Comparison of ENCODE assay signal across 20 cellular contexts in the genomic region with DNA sequence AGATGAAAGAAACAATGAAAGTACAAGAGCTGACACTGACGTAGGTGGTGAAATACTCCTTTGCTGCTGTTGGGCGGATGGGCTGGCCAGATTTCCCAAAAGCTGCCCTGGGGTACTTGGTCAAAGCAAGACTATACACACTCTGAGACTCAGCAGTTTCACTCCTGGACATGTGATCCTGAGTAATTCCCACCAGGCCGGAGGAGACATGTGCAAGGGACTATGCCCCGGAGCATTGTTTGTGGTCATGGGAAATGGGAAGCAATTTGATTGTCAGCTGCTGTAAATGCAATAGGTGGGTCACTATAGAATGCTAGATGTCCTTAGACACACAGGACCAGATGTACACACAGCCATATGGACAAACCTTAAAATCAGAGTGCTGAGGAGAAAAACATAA.
A peak's percentile ranks its signal among the peaks of the same experiment; 100 is the strongest.
DNase-seq lines count a peak whose midpoint lies in the region; TF ChIP-seq lines count a peak whose summit lies in the region.
"Had no signal": no experiment of that assay in that cellular context is flagged by ENCODE, and none has a peak within 500 bp of the region (broad histone marks: within the 10 kb centered on the region; RNA-seq: fewer than 3 reads in every experiment).

No MANE protein-coding gene starts in this region.

- TF ChIP-seq CTCF in HEK293 (tag by site-specific recombination; IDR thresholded peaks at IDR 0.05) (no peak), fibroblast of villous mesenchyme (IDR thresholded peaks at IDR 0.05; ENCODE audit: insufficient read depth, low read depth, low read length) (no peak), parathyroid adenoma (IDR thresholded peaks at IDR 0.05) (no peak), OCI-LY7 (conservative IDR thresholded peaks at IDR 0.05; ENCODE audit: low read length) (no peak)

- no peaks in the 10 kb centered on the region for H3K9me3 ChIP-seq in HEK293 (ENCODE audit: control insufficient read depth, insufficient read depth, low read depth, low read length)
- H3K9me3 ChIP-seq in parathyroid adenoma (ENCODE audit: control insufficient read depth, low read length), result no peaks in the 10 kb centered on the region
- H3K9me3 ChIP-seq in OCI-LY7 (ENCODE audit: low read length), result no peaks in the 10 kb centered on the region
- H3K9me3 ChIP-seq: gastrocnemius medialis, tibial nerve had no signal

- H3K4me1 ChIP-seq in HEK293 (ENCODE audit: control insufficient read depth, insufficient read depth, low read length) (peaks cover 18% of the 10 kb centered on the region), parathyroid adenoma (peaks cover 85% of the 10 kb centered on the region), OCI-LY7 (ENCODE audit: insufficient read depth, low read length, poor library complexity, severe bottlenecking) (no peaks in the 10 kb centered on the region)

- H3K27ac ChIP-seq in HEK293 (ENCODE audit: extremely low read depth, low read depth, low read length) (no peak overlapping the region), parathyroid adenoma (peak overlapping the region; percentile 98), OCI-LY7 (ENCODE audit: low read depth, low read length, poor library complexity, severe bottlenecking) (no peak overlapping the region)
- H3K27ac ChIP-seq: gastrocnemius medialis, tibial nerve had no signal

- BruUV-seq in OCI-LY7 (replicated peaks; lab: Mats Ljungman, UMichigan), result no TSS peak

- H3K4me2 ChIP-seq in parathyroid adenoma (ENCODE audit: low read length) (peak overlapping the region; percentile 11), OCI-LY7 (ENCODE audit: low read length) (no peak overlapping the region)

- H2AFZ ChIP-seq in parathyroid adenoma (no peak overlapping the region), OCI-LY7 (ENCODE audit: low read length) (no peak overlapping the region)

- H4K20me1 ChIP-seq in OCI-LY7 (ENCODE audit: insufficient read depth, low read length), result no peaks in the 10 kb centered on the region

- no peaks in the 10 kb centered on the region for H3K27me3 ChIP-seq in parathyroid adenoma (ENCODE audit: control insufficient read depth, insufficient read depth, low read length)
- H3K27me3 ChIP-seq: gastrocnemius medialis, tibial nerve had no signal

- H3K4me3 ChIP-seq in HEK293 (ENCODE audit: low read depth, low read length), result no peak overlapping the region
- H3K4me3 ChIP-seq in fibroblast of villous mesenchyme (ENCODE audit: low read depth, low read length), result no peak overlapping the region
- no peak overlapping the region for H3K4me3 ChIP-seq in parathyroid adenoma (ENCODE audit: low read depth, low read length)
- H3K4me3 ChIP-seq in OCI-LY7 (ENCODE audit: low read depth, low read length, poor library complexity, severe bottlenecking), result no peak overlapping the region
- H3K4me3 ChIP-seq: gastrocnemius medialis, tibial nerve had no signal

- DNase-seq in SW480 (ENCODE audit: low spot score) (peak; percentile 35), fibroblast of villous mesenchyme (ENCODE audit: low read depth) (peak; percentile 55), occipital lobe (lab: John Stamatoyannopoulos, UW) (no peak), NCI-H2029 treated with DMSO at 0.1 percent for 48 hours (lab: John Stamatoyannopoulos, UW) (no peak), OCI-LY7 (ENCODE audit: low spot score) (no peak)
- DNase-seq: activated CD4-positive, alpha-beta T cell treated with anti-CD3 and anti-CD28 coated beads for 36 hours; activated naive CD8-positive, alpha-beta T cell treated with anti-CD3 and anti-CD28 coated beads, Interleukin-2, amount 10 ng/mL, durations not matched to agents 7 days and 5 days; CD4-positive, alpha-beta memory T cell; DMS79; gastrocnemius medialis; H7; Karpas-422; NCI-H1048; NCI-H510A treated with DMSO at 0.1 percent for 48 hours; posterior cingulate gyrus; small intestine; SW 1271 had no signal

- POLR2A ChIA-PET in HEK293 (lab: Yijun Ruan, JAX), result interaction anchor here (1.4 kb wide), 1 partner anchor 9 kb away, joined by 3 read pairs; no protein-coding TSS in a partner anchor
- POLR2A ChIA-PET in OCI-LY7 (lab: Charles Lee), result no interaction called here

- CTCF ChIA-PET in HEK293 (lab: Yijun Ruan, JAX) (no interaction called here), OCI-LY7 (lab: Charles Lee; ENCODE audit: unreplicated experiment) (no interaction called here)

- peaks cover 0 to 8% of the 10 kb centered on the region in 2 experiments; a peak in 1 of 3 replicates for H3K36me3 ChIP-seq in HEK293 (ENCODE audit: control insufficient read depth in 2 of 2, insufficient read depth in 1 of 2, low read length in 2 of 2)
- H3K36me3 ChIP-seq in parathyroid adenoma (ENCODE audit: control insufficient read depth, insufficient read depth, low read length), result peaks cover 2% of the 10 kb centered on the region
- H3K36me3 ChIP-seq in OCI-LY7 (ENCODE audit: insufficient read depth, low read length), result no peaks in the 10 kb centered on the region
- H3K36me3 ChIP-seq: gastrocnemius medialis had no signal

- intact Hi-C loops in OCI-LY7 (cut with micrococcal nuclease; ENCODE audit: unreplicated experiment), result no loop called here

- H3K79me2 ChIP-seq in parathyroid adenoma, result peaks cover 66% of the 10 kb centered on the region
- no peaks in the 10 kb centered on the region for H3K79me2 ChIP-seq in OCI-LY7 (ENCODE audit: insufficient read depth, low read depth, low read length)

- no peaks in the 10 kb centered on the region for H3K9me2 ChIP-seq in OCI-LY7 (ENCODE audit: insufficient read depth, low read length)

- H3K9ac ChIP-seq in parathyroid adenoma, result no peak overlapping the region

TF ChIP-seq in HEK293, 187 proteins besides CTCF, POLR2A, EP300 and RAD21:
- TF ChIP-seq ZNF660 (tag by site-specific recombination; IDR thresholded peaks at IDR 0.05), result 0 out of 2 replicates have a peak, but pooled peaks have one; percentile 48
- TF ChIP-seq ZNF274 (IDR thresholded peaks at IDR 0.05; ENCODE audit: low read length), result no peak
- TF ChIP-seq ZNF274 (tag by site-specific recombination; IDR thresholded peaks at IDR 0.05; ENCODE audit: borderline replicate concordance), result no peak
- TF ChIP-seq OVOL3 (tag by site-specific recombination; IDR thresholded peaks at IDR 0.05), result no peak
- TF ChIP-seq, protein P1, sequence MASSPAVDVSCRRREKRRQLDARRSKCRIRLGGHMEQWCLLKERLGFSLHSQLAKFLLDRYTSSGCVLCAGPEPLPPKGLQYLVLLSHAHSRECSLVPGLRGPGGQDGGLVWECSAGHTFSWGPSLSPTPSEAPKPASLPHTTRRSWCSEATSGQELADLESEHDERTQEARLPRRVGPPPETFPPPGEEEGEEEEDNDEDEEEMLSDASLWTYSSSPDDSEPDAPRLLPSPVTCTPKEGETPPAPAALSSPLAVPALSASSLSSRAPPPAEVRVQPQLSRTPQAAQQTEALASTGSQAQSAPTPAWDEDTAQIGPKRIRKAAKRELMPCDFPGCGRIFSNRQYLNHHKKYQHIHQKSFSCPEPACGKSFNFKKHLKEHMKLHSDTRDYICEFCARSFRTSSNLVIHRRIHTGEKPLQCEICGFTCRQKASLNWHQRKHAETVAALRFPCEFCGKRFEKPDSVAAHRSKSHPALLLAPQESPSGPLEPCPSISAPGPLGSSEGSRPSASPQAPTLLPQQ (tag by site-specific recombination; IDR thresholded peaks at IDR 0.05), result no peak
- no peak for TF ChIP-seq ZNF785 (tag by site-specific recombination; IDR thresholded peaks at IDR 0.05)

Comparison
In these comparisons a context has a peak if more than half of its experiments do, and no peak if none do; other contexts are left out.
1. DNase-seq: peak in SW480 (single experiment) and fibroblast of villous mesenchyme (single experiment); none in occipital lobe (single experiment), NCI-H2029 treated with DMSO at 0.1 percent for 48 hours (single experiment) and OCI-LY7 (single experiment).